ENCODE assay signal across 1 cellular context in the genomic region with DNA sequence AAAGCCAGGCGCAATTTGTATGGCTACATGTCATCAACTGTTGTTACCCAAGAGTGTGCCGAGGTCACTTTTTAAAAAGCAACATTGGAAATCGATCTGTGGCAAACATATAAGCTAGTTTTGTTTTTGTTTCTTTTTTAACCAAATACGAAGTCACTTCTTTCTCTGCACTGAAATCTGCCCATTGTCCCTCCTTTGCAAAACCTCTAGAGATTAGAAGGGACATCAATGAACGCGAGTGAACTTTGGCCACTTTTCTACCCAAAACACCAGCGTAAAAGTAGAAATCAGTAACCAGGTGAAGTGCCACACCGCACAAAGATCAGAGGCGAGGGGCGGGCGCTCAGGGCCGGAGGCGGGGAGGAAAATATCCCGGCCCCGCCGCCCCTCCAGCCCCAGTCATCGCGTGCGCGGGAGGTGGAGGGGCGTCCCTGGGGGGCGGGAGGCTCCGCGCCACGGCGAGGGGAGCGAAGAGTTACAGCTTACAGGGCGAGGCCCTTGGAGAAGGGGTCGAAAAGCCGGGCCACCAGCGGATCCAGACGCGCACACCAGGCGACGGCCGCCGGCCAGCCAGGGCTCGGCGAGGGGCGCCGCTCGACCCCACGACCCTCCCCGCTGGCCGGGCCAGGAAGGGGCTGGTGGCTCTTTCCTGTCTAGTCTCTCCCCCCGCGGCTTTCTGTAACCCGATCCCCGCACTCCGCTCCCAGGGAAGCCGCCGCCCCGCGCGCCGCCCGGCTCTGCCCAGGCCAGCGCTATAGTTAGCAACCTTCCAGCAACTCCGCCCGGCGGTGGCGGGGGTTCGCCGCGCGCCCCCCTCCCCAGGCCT.
A peak's percentile ranks its signal among the peaks of the same experiment; 100 is the strongest.
TF ChIP-seq lines count a peak whose summit lies in the region.

No MANE protein-coding gene starts in this region.

TF ChIP-seq in SK-N-SH, 30 proteins besides CTCF, POLR2A, EP300 and RAD21 (continued from another document):
- no peak for TF ChIP-seq GATA2 (CRISPR knock-in tag; IDR thresholded peaks at IDR 0.05)
- peak; percentile 14; the same call in 1 of the 2 replicates for TF ChIP-seq MEF2A (IDR thresholded peaks at IDR 0.05; ENCODE audit: borderline replicate concordance, low read depth)
- TF ChIP-seq RXRA (IDR thresholded peaks at IDR 0.05; ENCODE audit: borderline replicate concordance, low read depth): peak; percentile 69; the same call in 1 of the 2 replicates
- TF ChIP-seq, protein P1, sequence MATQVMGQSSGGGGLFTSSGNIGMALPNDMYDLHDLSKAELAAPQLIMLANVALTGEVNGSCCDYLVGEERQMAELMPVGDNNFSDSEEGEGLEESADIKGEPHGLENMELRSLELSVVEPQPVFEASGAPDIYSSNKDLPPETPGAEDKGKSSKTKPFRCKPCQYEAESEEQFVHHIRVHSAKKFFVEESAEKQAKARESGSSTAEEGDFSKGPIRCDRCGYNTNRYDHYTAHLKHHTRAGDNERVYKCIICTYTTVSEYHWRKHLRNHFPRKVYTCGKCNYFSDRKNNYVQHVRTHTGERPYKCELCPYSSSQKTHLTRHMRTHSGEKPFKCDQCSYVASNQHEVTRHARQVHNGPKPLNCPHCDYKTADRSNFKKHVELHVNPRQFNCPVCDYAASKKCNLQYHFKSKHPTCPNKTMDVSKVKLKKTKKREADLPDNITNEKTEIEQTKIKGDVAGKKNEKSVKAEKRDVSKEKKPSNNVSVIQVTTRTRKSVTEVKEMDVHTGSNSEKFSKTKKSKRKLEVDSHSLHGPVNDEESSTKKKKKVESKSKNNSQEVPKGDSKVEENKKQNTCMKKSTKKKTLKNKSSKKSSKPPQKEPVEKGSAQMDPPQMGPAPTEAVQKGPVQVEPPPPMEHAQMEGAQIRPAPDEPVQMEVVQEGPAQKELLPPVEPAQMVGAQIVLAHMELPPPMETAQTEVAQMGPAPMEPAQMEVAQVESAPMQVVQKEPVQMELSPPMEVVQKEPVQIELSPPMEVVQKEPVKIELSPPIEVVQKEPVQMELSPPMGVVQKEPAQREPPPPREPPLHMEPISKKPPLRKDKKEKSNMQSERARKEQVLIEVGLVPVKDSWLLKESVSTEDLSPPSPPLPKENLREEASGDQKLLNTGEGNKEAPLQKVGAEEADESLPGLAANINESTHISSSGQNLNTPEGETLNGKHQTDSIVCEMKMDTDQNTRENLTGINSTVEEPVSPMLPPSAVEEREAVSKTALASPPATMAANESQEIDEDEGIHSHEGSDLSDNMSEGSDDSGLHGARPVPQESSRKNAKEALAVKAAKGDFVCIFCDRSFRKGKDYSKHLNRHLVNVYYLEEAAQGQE (IDR thresholded peaks at IDR 0.05; ENCODE audit: low read depth, low read length): no peak
- peak; percentile 44 for TF ChIP-seq MXI1 (IDR thresholded peaks at IDR 0.05; ENCODE audit: low read depth, low read length)
- TF ChIP-seq SMC3 (IDR thresholded peaks at IDR 0.05; ENCODE audit: low read depth, low read length): no peak
- no peak for TF ChIP-seq NRF1 (IDR thresholded peaks at IDR 0.05; ENCODE audit: low read depth, low read length)
- TF ChIP-seq YY1 (IDR thresholded peaks at IDR 0.05; ENCODE audit: low read depth): no peak; the same call in 1 of the 2 replicates
- TF ChIP-seq RFX5 (IDR thresholded peaks at IDR 0.05; ENCODE audit: low read length): no peak
- TF ChIP-seq RCOR1 (IDR thresholded peaks at IDR 0.05; ENCODE audit: low read length): no peak
- TF ChIP-seq TCF12 (IDR thresholded peaks at IDR 0.05): no peak; the same call in 1 of the 2 replicates
- no peak for TF ChIP-seq FOSL2 (IDR thresholded peaks at IDR 0.05; ENCODE audit: borderline replicate concordance, low read depth)
- TF ChIP-seq, protein P2, sequence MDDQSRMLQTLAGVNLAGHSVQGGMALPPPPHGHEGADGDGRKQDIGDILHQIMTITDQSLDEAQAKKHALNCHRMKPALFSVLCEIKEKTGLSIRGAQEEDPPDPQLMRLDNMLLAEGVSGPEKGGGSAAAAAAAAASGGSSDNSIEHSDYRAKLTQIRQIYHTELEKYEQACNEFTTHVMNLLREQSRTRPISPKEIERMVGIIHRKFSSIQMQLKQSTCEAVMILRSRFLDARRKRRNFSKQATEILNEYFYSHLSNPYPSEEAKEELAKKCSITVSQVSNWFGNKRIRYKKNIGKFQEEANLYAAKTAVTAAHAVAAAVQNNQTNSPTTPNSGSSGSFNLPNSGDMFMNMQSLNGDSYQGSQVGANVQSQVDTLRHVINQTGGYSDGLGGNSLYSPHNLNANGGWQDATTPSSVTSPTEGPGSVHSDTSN (IDR thresholded peaks at IDR 0.05): no peak
- TF ChIP-seq JUND (IDR thresholded peaks at IDR 0.05): no peak
